In genomic region chr7:68793513-68793912, GRCh38 we compare ENCODE assay signal across 34 cellular contexts.
"Had no signal": no experiment of that assay in that cellular context is flagged by ENCODE, and none has a peak within 500 bp of the region (broad histone marks: within the 10 kb centered on the region; RNA-seq: fewer than 3 reads in every experiment).

No MANE protein-coding gene starts in this region.

- H3K4me3 ChIP-seq: MG63 had no signal

- H3K36me3 ChIP-seq: MG63 had no signal

- H3K27me3 ChIP-seq: MG63 had no signal

- H3K9me3 ChIP-seq: MG63 had no signal

- H3K27ac ChIP-seq: KMS-11 had no signal

- H3K4me2 ChIP-seq: KMS-11 had no signal

- DNase-seq: Karpas-422, Kasumi-1, KG1, MG63, MM.1S, MV-4-11, NCI-H1048, NCI-H1092, NCI-H1092 treated with DMSO at 0.1 percent for 48 hours, NCI-H1105, NCI-H1105 treated with DMSO at 0.1 percent for 48 hours, NCI-H1417, NCI-H1417 treated with DMSO at 0.1 percent for 48 hours, NCI-H1436, NCI-H1436 treated with DMSO at 0.1 percent for 48 hours, NCI-H146, NCI-H1694, NCI-H1694 treated with DMSO at 0.1 percent for 48 hours, NCI-H187, NCI-H187 treated with DMSO at 0.1 percent for 48 hours, NCI-H1930, NCI-H2029, NCI-H2029 treated with DMSO at 0.1 percent for 48 hours, NCI-H2081, NCI-H2081 treated with DMSO at 0.1 percent for 48 hours, NCI-H2107, NCI-H2171, NCI-H2171 treated with DMSO at 0.1 percent for 48 hours, NCI-H2227 treated with DMSO at 0.1 percent for 48 hours, NCI-H226, NCI-H345, NCI-H446, NCI-H446 treated with DMSO at 0.1 percent for 48 hours had no signal

- H3K9ac ChIP-seq: KMS-11 had no signal
